ENCODE assay signal across 8 cellular contexts in genomic region chr15:89143503-89144162, GRCh38. TPM values are rescaled to one million over a fixed set of nuclear protein-coding genes. Genes with fewer than 3 reads are reported as not detected.
DNase-seq lines count a peak whose midpoint lies in the region; ATAC-seq and TF ChIP-seq lines count a peak whose summit lies in the region.
"Had no signal": no experiment of that assay in that cellular context is flagged by ENCODE, and none has a peak within 500 bp of the region (broad histone marks: within the 10 kb centered on the region; RNA-seq: fewer than 3 reads in every experiment).

No MANE protein-coding gene starts in this region.

- peak in 6 of 56 donors; percentile 6 to 30 (median 15) for TF ChIP-seq CTCF in dorsolateral prefrontal cortex (IDR thresholded peaks at IDR 0.05 in 54 of 56, conservative IDR thresholded peaks at IDR 0.05 in 2 of 56; ENCODE audit: low read depth in 1 of 56, partially characterized antibody in 56 of 56)

- ATAC-seq in GM18909 (IDR thresholded peaks at IDR 0.05; ENCODE audit: poor library complexity, unreplicated experiment): peak; percentile 57
- peak; percentile 67 for ATAC-seq in sciatic nerve
- ATAC-seq in HG02973 (IDR thresholded peaks at IDR 0.05; ENCODE audit: unreplicated experiment): no peak
- ATAC-seq: Panc1 had no signal

- H3K27me3 ChIP-seq in dorsolateral prefrontal cortex: no peaks in the 10 kb centered on the region

- DNase-seq in NCI-H226: peak; percentile 26
- DNase-seq in dorsolateral prefrontal cortex: no peak
- no peak for DNase-seq in sciatic nerve (ENCODE audit: low spot score)
- DNase-seq in activated effector memory CD4-positive, alpha-beta T cell treated with anti-CD3 and anti-CD28 coated beads, Interleukin-2, amount 50 U/mL, for 16 hours: no peak
- no peak for DNase-seq in activated gamma-delta T cell treated with Interleukin-2 at 50 U/mL for 16 hours

- no peak overlapping the region for H3K4me3 ChIP-seq in dorsolateral prefrontal cortex

- intact Hi-C loops in dorsolateral prefrontal cortex (cut with DNase I): no loop called here
- intact Hi-C loops in sciatic nerve (cut with DNase I): no loop called here

- peak overlapping the region in 52 of 59 donors; percentile 11 to 95 (median 66) for H3K27ac ChIP-seq in dorsolateral prefrontal cortex

RNA-seq across cellular contexts. Expression of gene ABHD2, which starts 55.4 kb away (rescaled TPM):
- total RNA-seq in dorsolateral prefrontal cortex: 100 to 1,000 TPM in 119 of 120 experiments, 10 to 100 TPM in 1; 89.8 to 236 (median 169) TPM
- 70.5 TPM for total RNA-seq in sciatic nerve
